ENCODE assay signal across 16 cellular contexts in the genomic region with DNA sequence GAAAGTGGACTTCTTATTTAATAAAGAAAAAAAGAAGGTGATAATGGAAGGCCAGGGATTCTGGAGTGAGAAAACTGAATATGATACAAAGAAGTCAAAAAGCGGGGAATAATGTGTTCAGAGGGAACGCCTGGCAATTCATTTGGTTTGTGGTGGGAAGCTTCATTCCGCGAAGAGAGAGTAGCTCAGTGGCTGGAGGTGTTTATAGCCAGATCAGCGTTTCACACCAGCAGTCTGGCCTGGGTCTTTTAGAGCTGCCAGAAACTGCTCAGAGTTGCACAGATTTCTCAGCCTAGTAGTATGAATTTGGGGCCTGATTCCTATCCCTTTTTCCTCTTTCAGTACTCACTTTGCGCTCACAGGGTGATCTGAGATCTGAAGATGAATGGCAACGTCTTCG.
A peak's percentile ranks its signal among the peaks of the same experiment; 100 is the strongest.
DNase-seq lines count a peak whose midpoint lies in the region; ATAC-seq and TF ChIP-seq lines count a peak whose summit lies in the region.
"Had no signal": no experiment of that assay in that cellular context is flagged by ENCODE, and none has a peak within 500 bp of the region (broad histone marks: within the 10 kb centered on the region; RNA-seq: fewer than 3 reads in every experiment).

No MANE protein-coding gene starts in this region.

- peaks cover 2% of the 10 kb centered on the region; the same call in 1 of the 3 replicates for H3K36me3 Mint-ChIP-seq in GM23338 (ENCODE audit: low read depth)
- H3K36me3 Mint-ChIP-seq: activated naive CD4-positive, alpha-beta T cell treated with anti-CD3 and anti-CD28 coated beads, Interleukin-2, amount 10 ng/mL, durations not matched to agents 7 days and 5 days; immature natural killer cell had no signal

- H3K27me3 ChIP-seq in GM23338 (ENCODE audit: insufficient read depth) (no peaks in the 10 kb centered on the region), adipocyte (replicated peaks; ENCODE audit: control insufficient read depth, insufficient read depth, low read length) (no peaks in the 10 kb centered on the region), skeletal muscle satellite cell (ENCODE audit: control insufficient read depth, insufficient read depth, low read length) (no peaks in the 10 kb centered on the region)
- H3K27me3 ChIP-seq: esophagus muscularis mucosa had no signal

- no peaks in the 10 kb centered on the region for H3F3A ChIP-seq in GM23338 (replicated peaks; ENCODE audit: low read depth)

- H3K4me1 Mint-ChIP-seq in GM23338, result peaks cover 35% of the 10 kb centered on the region
- H3K4me1 Mint-ChIP-seq: immature natural killer cell had no signal

- no peak overlapping the region for H2AFZ ChIP-seq in GM23338

- H3K9ac ChIP-seq in adipocyte (ENCODE audit: low read length), result peak overlapping the region; percentile 64
- H3K9ac ChIP-seq in skeletal muscle satellite cell (ENCODE audit: low read depth, low read length), result peak overlapping the region; percentile 12

- H3K9me2 ChIP-seq in GM23338 (ENCODE audit: insufficient read depth), result no peaks in the 10 kb centered on the region

- DNase-seq in GM23338 (ENCODE audit: low spot score) (no peak), adipocyte (ENCODE audit: low read depth) (no peak), fibroblast of villous mesenchyme (ENCODE audit: low read depth) (peak; percentile 50), NCI-H1105 treated with DMSO at 0.1 percent for 48 hours (lab: John Stamatoyannopoulos, UW) (no peak)
- DNase-seq in stimulated activated CD4-positive, alpha-beta T cell treated with anti-CD3 and anti-CD28 coated beads, Interleukin-2, amount 100 ng/mL, for 24 hours, result no peak
- DNase-seq: activated CD4-positive, alpha-beta T cell treated with anti-CD3 and anti-CD28 coated beads, Interleukin-2, amount 50 U/mL, for 48 hours; activated naive CD4-positive, alpha-beta T cell treated with anti-CD3 and anti-CD28 coated beads, Interleukin-2, amount 10 ng/mL, durations not matched to agents 7 days and 5 days; AML-193; immature natural killer cell; naive thymus-derived CD8-positive, alpha-beta T cell; NCI-H2029 treated with DMSO at 0.1 percent for 48 hours; stimulated activated naive CD4-positive, alpha-beta T cell had no signal

- ATAC-seq in GM23338 (peak; percentile 24; the same call in 2 of the 3 replicates), HG03280 (IDR thresholded peaks at IDR 0.05; ENCODE audit: unreplicated experiment) (no peak)
- ATAC-seq: naive thymus-derived CD8-positive, alpha-beta T cell had no signal

- H3K4me1 ChIP-seq in GM23338 (ENCODE audit: insufficient read depth) (peaks cover 16% of the 10 kb centered on the region; the same call in 1 of the 2 replicates), adipocyte (ENCODE audit: control insufficient read depth, insufficient read depth, low read length) (peaks cover 100% of the 10 kb centered on the region), skeletal muscle satellite cell (ENCODE audit: control insufficient read depth, insufficient read depth, low read length) (peaks cover 99% of the 10 kb centered on the region)

- no peak overlapping the region for H3K27ac Mint-ChIP-seq in GM23338
- H3K27ac Mint-ChIP-seq: activated naive CD4-positive, alpha-beta T cell treated with anti-CD3 and anti-CD28 coated beads, Interleukin-2, amount 10 ng/mL, durations not matched to agents 7 days and 5 days; immature natural killer cell; naive thymus-derived CD8-positive, alpha-beta T cell had no signal

- H3K27ac ChIP-seq in GM23338 (ENCODE audit: low read depth), result no peak overlapping the region
- H3K27ac ChIP-seq: esophagus muscularis mucosa had no signal

- H3K9me3 Mint-ChIP-seq in GM23338, result no peaks in the 10 kb centered on the region
- H3K9me3 Mint-ChIP-seq: activated naive CD4-positive, alpha-beta T cell treated with anti-CD3 and anti-CD28 coated beads, Interleukin-2, amount 10 ng/mL, durations not matched to agents 7 days and 5 days; naive thymus-derived CD8-positive, alpha-beta T cell had no signal

- H3K9me3 ChIP-seq in adipocyte (ENCODE audit: control insufficient read depth, low read length), result no peaks in the 10 kb centered on the region
- H3K9me3 ChIP-seq in skeletal muscle satellite cell (replicated peaks; ENCODE audit: low read length), result no peaks in the 10 kb centered on the region
- H3K9me3 ChIP-seq: esophagus muscularis mucosa had no signal

- TF ChIP-seq CTCF in GM23338 (conservative IDR thresholded peaks at IDR 0.05; ENCODE audit: low read depth in 2 of 2) (no peak), fibroblast of villous mesenchyme (IDR thresholded peaks at IDR 0.05; ENCODE audit: insufficient read depth, low read depth, low read length) (no peak)

- no peaks in the 10 kb centered on the region for H4K20me1 ChIP-seq in GM23338 (replicated peaks; ENCODE audit: insufficient read depth)

- H3K36me3 ChIP-seq in GM23338 (ENCODE audit: insufficient read depth) (no peaks in the 10 kb centered on the region), adipocyte (ENCODE audit: control insufficient read depth, insufficient read depth, low read length, severe bottlenecking) (peaks cover 36% of the 10 kb centered on the region), skeletal muscle satellite cell (ENCODE audit: insufficient read depth, low read length) (peaks cover 9% of the 10 kb centered on the region)
- H3K36me3 ChIP-seq: esophagus muscularis mucosa had no signal

- no peak overlapping the region for H3K4me3 Mint-ChIP-seq in GM23338
- H3K4me3 Mint-ChIP-seq: activated naive CD4-positive, alpha-beta T cell treated with anti-CD3 and anti-CD28 coated beads, Interleukin-2, amount 10 ng/mL, durations not matched to agents 7 days and 5 days; immature natural killer cell; naive thymus-derived CD8-positive, alpha-beta T cell had no signal

- H3K27me3 Mint-ChIP-seq in GM23338 (ENCODE audit: insufficient read depth, low read depth, poor library complexity), result peaks cover 2% of the 10 kb centered on the region

- peaks cover 18% of the 10 kb centered on the region; the same call in 1 of the 2 replicates for H3K79me2 ChIP-seq in GM23338 (replicated peaks; ENCODE audit: insufficient read depth)

- H3K4me3 ChIP-seq in GM23338 (no peak overlapping the region), adipocyte (ENCODE audit: low read length) (peak overlapping the region; percentile 3), fibroblast of villous mesenchyme (ENCODE audit: low read depth, low read length) (no peak overlapping the region), skeletal muscle satellite cell (ENCODE audit: low read length) (no peak overlapping the region)
- H3K4me3 ChIP-seq: esophagus muscularis mucosa, lung had no signal

- H3K4me2 ChIP-seq in GM23338 (0 out of 2 replicates have a peak overlapping the region, but pooled peaks have one; percentile 48), skeletal muscle satellite cell (ENCODE audit: low read length) (peak overlapping the region; percentile 36)

TF ChIP-seq in GM23338, 12 proteins besides CTCF, POLR2A, EP300 and RAD21:
- TF ChIP-seq, protein P1, sequence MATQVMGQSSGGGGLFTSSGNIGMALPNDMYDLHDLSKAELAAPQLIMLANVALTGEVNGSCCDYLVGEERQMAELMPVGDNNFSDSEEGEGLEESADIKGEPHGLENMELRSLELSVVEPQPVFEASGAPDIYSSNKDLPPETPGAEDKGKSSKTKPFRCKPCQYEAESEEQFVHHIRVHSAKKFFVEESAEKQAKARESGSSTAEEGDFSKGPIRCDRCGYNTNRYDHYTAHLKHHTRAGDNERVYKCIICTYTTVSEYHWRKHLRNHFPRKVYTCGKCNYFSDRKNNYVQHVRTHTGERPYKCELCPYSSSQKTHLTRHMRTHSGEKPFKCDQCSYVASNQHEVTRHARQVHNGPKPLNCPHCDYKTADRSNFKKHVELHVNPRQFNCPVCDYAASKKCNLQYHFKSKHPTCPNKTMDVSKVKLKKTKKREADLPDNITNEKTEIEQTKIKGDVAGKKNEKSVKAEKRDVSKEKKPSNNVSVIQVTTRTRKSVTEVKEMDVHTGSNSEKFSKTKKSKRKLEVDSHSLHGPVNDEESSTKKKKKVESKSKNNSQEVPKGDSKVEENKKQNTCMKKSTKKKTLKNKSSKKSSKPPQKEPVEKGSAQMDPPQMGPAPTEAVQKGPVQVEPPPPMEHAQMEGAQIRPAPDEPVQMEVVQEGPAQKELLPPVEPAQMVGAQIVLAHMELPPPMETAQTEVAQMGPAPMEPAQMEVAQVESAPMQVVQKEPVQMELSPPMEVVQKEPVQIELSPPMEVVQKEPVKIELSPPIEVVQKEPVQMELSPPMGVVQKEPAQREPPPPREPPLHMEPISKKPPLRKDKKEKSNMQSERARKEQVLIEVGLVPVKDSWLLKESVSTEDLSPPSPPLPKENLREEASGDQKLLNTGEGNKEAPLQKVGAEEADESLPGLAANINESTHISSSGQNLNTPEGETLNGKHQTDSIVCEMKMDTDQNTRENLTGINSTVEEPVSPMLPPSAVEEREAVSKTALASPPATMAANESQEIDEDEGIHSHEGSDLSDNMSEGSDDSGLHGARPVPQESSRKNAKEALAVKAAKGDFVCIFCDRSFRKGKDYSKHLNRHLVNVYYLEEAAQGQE (IDR thresholded peaks at IDR 0.05; ENCODE audit: unreplicated experiment), result no peak
